In the genomic region with DNA sequence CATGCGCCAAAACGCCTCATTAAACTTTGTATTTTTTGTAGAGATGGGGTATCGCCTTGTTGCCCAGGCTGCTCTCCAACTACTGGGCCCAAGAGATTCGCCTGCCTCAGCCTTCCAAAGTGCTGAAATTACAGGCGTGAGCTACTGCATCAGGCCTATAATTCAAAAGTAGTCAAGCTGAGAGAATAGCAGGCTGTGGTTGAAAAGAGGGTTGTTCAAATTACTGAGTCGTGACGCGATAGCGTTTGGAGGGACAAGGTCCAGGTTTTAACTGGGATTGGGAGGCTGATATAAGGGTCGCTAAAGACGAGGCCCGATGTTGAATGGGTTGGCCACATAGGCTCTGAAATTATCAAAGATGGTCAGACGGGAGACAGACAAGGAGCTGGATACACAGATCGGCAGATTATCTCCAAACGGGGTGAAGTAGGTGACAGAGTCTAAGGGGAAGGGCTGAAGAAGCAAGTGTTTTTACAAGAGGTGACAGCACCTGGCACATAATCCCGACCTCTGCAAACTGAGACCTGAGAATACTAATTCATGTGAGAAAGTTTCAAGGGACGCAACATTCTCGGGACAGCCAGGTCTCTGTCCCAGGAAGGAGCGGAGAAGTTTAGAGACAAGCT, we compare ENCODE assay signal across 8 cellular contexts. TPM values are rescaled to one million over a fixed set of nuclear protein-coding genes. Genes with fewer than 3 reads are reported as not detected.
DNase-seq lines count a peak whose midpoint lies in the region; ATAC-seq and TF ChIP-seq lines count a peak whose summit lies in the region.

No MANE protein-coding gene starts in this region.

- peaks cover 0 to 25% of the 10 kb centered on the region in 2 donors for H3K36me3 Mint-ChIP-seq in CD4-positive, alpha-beta memory T cell

- H3K36me3 ChIP-seq in CD4-positive, alpha-beta memory T cell (ENCODE audit: insufficient read depth, low read length): no peaks in the 10 kb centered on the region
- H3K36me3 ChIP-seq in RWPE2 (ENCODE audit: low read depth): peaks cover 11% of the 10 kb centered on the region
- H3K36me3 ChIP-seq in osteoblast (ENCODE audit: insufficient read depth, low read length): peaks cover 3% of the 10 kb centered on the region

- H3K4me1 Mint-ChIP-seq in CD4-positive, alpha-beta memory T cell: peaks cover 31 to 55% (median 45%) of the 10 kb centered on the region in 4 donors

- DNase-seq in CD4-positive, alpha-beta memory T cell: peak in 3 of 5 donors; percentile 3 to 41 (median 11)
- DNase-seq in RWPE2 (ENCODE audit: low spot score) (no peak), epithelial cell of prostate (ENCODE audit: low read depth, low spot score) (no peak), osteoblast (ENCODE audit: insufficient read length, low spot score, missing footprints) (no peak), sciatic nerve (ENCODE audit: low spot score) (no peak), superior temporal gyrus (ENCODE audit: extremely low spot score) (no peak)

- peaks cover 10% of the 10 kb centered on the region for H3K79me2 ChIP-seq in osteoblast (ENCODE audit: insufficient read depth, low read length)

- ATAC-seq in GM21717 (IDR thresholded peaks at IDR 0.05; ENCODE audit: unreplicated experiment) (peak; percentile 5), RWPE2 (ENCODE audit: low read depth) (peak; percentile 0; the same call in 2 of the 3 replicates), sciatic nerve (no peak), GM19463 (IDR thresholded peaks at IDR 0.05; ENCODE audit: unreplicated experiment) (no peak)

- H2AFZ ChIP-seq in osteoblast (ENCODE audit: low read length): peak overlapping the region; percentile 86

- no peaks in the 10 kb centered on the region for H3K27me3 ChIP-seq in CD4-positive, alpha-beta memory T cell (ENCODE audit: insufficient read depth, low read length)
- H3K27me3 ChIP-seq in RWPE2 (ENCODE audit: insufficient read depth, poor library complexity, severe bottlenecking) (no peaks in the 10 kb centered on the region), osteoblast (ENCODE audit: insufficient read depth, low read length) (no peaks in the 10 kb centered on the region)

- CTCF ChIA-PET in CD4-positive, alpha-beta memory T cell (lab: Charles Lee; ENCODE audit: partially characterized antibody): interaction anchor here (0.7 to 1.2 kb wide), 2 partner anchors 81 to 82 kb away, joined by 3 read pairs; no protein-coding TSS in a partner anchor

- H4K20me1 ChIP-seq in osteoblast (ENCODE audit: insufficient read depth, low read length): peaks cover 29% of the 10 kb centered on the region

- intact Hi-C loops in CD4-positive, alpha-beta memory T cell (cut with micrococcal nuclease): loop anchor here (2.0 to 10.0 kb wide), 4 partner anchors 57 to 912 kb away; partner anchors contain the start of genes PML, SIN3A and STOML1
- intact Hi-C loops in sciatic nerve (cut with DNase I): loop anchor here (5.0 kb wide), 1 partner anchor 72 kb away; no protein-coding TSS in a partner anchor

- H3K9me3 ChIP-seq in CD4-positive, alpha-beta memory T cell (ENCODE audit: control insufficient read depth in 1 of 2, low read length in 2 of 2): no peaks in the 10 kb centered on the region
- H3K9me3 ChIP-seq in RWPE2 (ENCODE audit: severe bottlenecking): no peaks in the 10 kb centered on the region
- H3K9me3 ChIP-seq in osteoblast (ENCODE audit: low read depth, low read length): no peaks in the 10 kb centered on the region

- H3K27me3 Mint-ChIP-seq in CD4-positive, alpha-beta memory T cell: no peaks in the 10 kb centered on the region

- no peaks in the 10 kb centered on the region for H3K9me3 Mint-ChIP-seq in CD4-positive, alpha-beta memory T cell

- no peak for TF ChIP-seq CTCF in RWPE2 (IDR thresholded peaks at IDR 0.05; ENCODE audit: poor library complexity, severe bottlenecking)
- no peak for TF ChIP-seq CTCF in osteoblast (IDR thresholded peaks at IDR 0.05; ENCODE audit: extremely low read depth, low read depth, low read length)

- H3K4me3 ChIP-seq in CD4-positive, alpha-beta memory T cell (ENCODE audit: low read length in 2 of 2): peak overlapping the region; percentile 39 to 79
- peak overlapping the region; percentile 79 for H3K4me3 ChIP-seq in RWPE2 (ENCODE audit: severe bottlenecking)
- peak overlapping the region; percentile 81 for H3K4me3 ChIP-seq in osteoblast (ENCODE audit: insufficient read depth, low read length)

- POLR2A ChIA-PET in CD4-positive, alpha-beta memory T cell (lab: Charles Lee; ENCODE audit: partially characterized antibody): interaction anchor here (0.5 to 4.3 kb wide), 17 partner anchors 8 to 1304 kb away, joined by 3 to 68 read pairs (median 3); partner anchors contain the start of genes CLK3, MAN2C1, PPCDC and UBL7

- peak overlapping the region; percentile 87 to 99 (median 95) for H3K27ac Mint-ChIP-seq in CD4-positive, alpha-beta memory T cell

- H3K4me1 ChIP-seq in CD4-positive, alpha-beta memory T cell (ENCODE audit: insufficient read depth, low read length): peaks cover 32% of the 10 kb centered on the region
- peaks cover 31% of the 10 kb centered on the region for H3K4me1 ChIP-seq in RWPE2 (ENCODE audit: insufficient read depth, poor library complexity, severe bottlenecking)
- peaks cover 23% of the 10 kb centered on the region for H3K4me1 ChIP-seq in osteoblast (ENCODE audit: insufficient read depth, low read length)

- H3K27ac ChIP-seq in CD4-positive, alpha-beta memory T cell (ENCODE audit: low read depth, low read length): peak overlapping the region; percentile 73
- H3K27ac ChIP-seq in RWPE2 (ENCODE audit: poor library complexity, severe bottlenecking) (peak overlapping the region; percentile 77), epithelial cell of prostate (peak overlapping the region; percentile 78), osteoblast (ENCODE audit: low read depth, low read length) (peak overlapping the region; percentile 83)

- H3K4me3 Mint-ChIP-seq in CD4-positive, alpha-beta memory T cell: peak overlapping the region; percentile 92 to 100 (median 98)

- H3K4me2 ChIP-seq in osteoblast (ENCODE audit: insufficient read depth, low read length): peak overlapping the region; percentile 97

RNA-seq across cellular contexts. Expression of gene ARID3B, which starts 0.8 kb away (rescaled TPM):
- 10 to 100 TPM; 32.9 TPM for total RNA-seq in CD4-positive, alpha-beta memory T cell
- polyA plus RNA-seq in CD4-positive, alpha-beta memory T cell: 10 to 100 TPM in 1 of 2 donors, 1 to 10 TPM in 1; 4.1 to 16.1 TPM
- 2.7 and 3.6 TPM in 2 replicates for total RNA-seq in osteoblast
- 5.5 TPM for total RNA-seq in sciatic nerve

Comparison
In these comparisons a context has a peak if more than half of its experiments do, and no peak if none do; other contexts are left out.
1. DNase-seq: peak in CD4-positive, alpha-beta memory T cell (3 of 5); none in RWPE2 (single experiment), epithelial cell of prostate (single experiment), osteoblast (single experiment), sciatic nerve (single experiment) and superior temporal gyrus (single experiment).
2. ATAC-seq: peak in GM21717 (single experiment) and RWPE2 (single experiment); none in sciatic nerve (single experiment) and GM19463 (single experiment).
3. Peak in every context shown above with its lines, with median percentiles within 50 percentile points of each other: H3K27ac ChIP-seq and H3K4me3 ChIP-seq.